Comparison of ENCODE assay signal across 14 cellular contexts in the genomic region with DNA sequence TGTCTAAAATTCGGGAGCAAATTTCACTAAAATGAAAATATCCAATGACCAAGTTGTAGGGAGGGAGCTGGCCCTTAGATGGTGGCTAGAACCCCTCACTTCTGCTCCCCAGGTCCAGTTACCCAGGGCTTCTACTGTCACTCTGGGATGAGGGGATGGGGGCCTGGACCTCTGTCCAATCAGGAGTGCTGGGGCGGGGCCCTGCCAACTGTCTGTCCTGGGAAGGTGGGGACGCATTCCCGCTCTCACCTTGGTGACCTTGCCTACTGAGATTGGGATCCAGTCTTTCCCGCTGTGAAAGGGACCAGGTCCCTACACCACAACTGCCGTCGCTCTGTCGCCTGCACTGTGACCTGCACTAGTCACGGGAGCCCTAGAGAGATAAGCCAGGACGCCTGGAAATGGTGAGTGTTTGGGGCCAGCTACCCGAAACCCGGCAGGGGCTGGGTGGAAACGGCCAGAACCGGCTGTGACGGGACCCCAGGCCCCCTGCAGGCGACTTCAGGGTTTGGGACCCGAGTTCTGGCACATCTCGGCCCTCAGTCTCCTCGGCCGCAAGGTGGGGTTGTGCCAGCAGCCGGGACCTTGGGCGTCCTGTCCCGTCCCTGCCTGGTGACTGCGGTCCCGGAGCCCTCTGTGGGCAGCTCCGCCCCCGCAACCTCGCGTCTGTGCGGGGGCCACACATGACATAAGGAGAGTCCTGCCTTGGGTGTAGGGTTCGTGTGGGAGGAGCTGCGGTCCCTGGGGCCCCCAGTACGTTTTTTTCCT. TPM values are rescaled to one million over a fixed set of nuclear protein-coding genes. Genes with fewer than 3 reads are reported as not detected.
DNase-seq lines count a peak whose midpoint lies in the region; ATAC-seq and TF ChIP-seq lines count a peak whose summit lies in the region.
"Had no signal": no experiment of that assay in that cellular context is flagged by ENCODE, and none has a peak within 500 bp of the region (broad histone marks: within the 10 kb centered on the region; RNA-seq: fewer than 3 reads in every experiment).

No MANE protein-coding gene starts in this region.

- H3K9me3 Mint-ChIP-seq in WTC11: peaks cover 12% of the 10 kb centered on the region

- peaks cover 39% of the 10 kb centered on the region for H3K36me3 Mint-ChIP-seq in WTC11
- H3K36me3 Mint-ChIP-seq: CD8-positive, alpha-beta memory T cell had no signal

- H3K4me1 ChIP-seq in left ventricle myocardium inferior: no peaks in the 10 kb centered on the region
- no peaks in the 10 kb centered on the region for H3K4me1 ChIP-seq in right atrium auricular region
- H3K4me1 ChIP-seq in testis: no peaks in the 10 kb centered on the region

- H3K9me3 ChIP-seq in left ventricle myocardium inferior (replicated peaks) (peaks cover 13% of the 10 kb centered on the region), right atrium auricular region (no peaks in the 10 kb centered on the region), testis (no peaks in the 10 kb centered on the region)

- no peak overlapping the region for H3K4me3 Mint-ChIP-seq in WTC11
- H3K4me3 Mint-ChIP-seq: CD14-positive monocyte; CD8-positive, alpha-beta memory T cell had no signal

- POLR2A ChIA-PET in WTC11 (lab: Charles Lee): interaction anchor here (0.6 to 0.7 kb wide), 2 partner anchors 51 to 105 kb away, joined by 6 read pairs; no protein-coding TSS in a partner anchor

- H3K27ac ChIP-seq in left ventricle myocardium inferior (replicated peaks) (no peak overlapping the region), right atrium auricular region (no peak overlapping the region), testis (no peak overlapping the region)
- H3K27ac ChIP-seq: 22Rv1 had no signal

- H3K36me3 ChIP-seq in left ventricle myocardium inferior (peaks cover 19% of the 10 kb centered on the region), right atrium auricular region (peaks cover 4% of the 10 kb centered on the region), testis (ENCODE audit: low read depth, missing control alignments) (no peaks in the 10 kb centered on the region)

- H3K4me3 ChIP-seq in left ventricle myocardium inferior: peak overlapping the region; percentile 44
- peak overlapping the region in 1 of 2 donors; percentile 22 for H3K4me3 ChIP-seq in right atrium auricular region
- peak overlapping the region; percentile 18 to 49 for H3K4me3 ChIP-seq in testis

- ATAC-seq in WTC11: peak; percentile 63

- no peak for TF ChIP-seq POLR2A in testis (IDR thresholded peaks at IDR 0.05)

- intact Hi-C loops in left ventricle myocardium inferior (cut with micrococcal nuclease): no loop called here
- intact Hi-C loops in testis (cut with DNase I; ENCODE audit: low total_unique reads): no loop called here

- DNase-seq in left ventricle myocardium inferior (no peak), right atrium auricular region (ENCODE audit: low spot score) (no peak), WTC11 (ENCODE audit: low spot score) (peak; percentile 40), iPS-NIHi7 (ENCODE audit: extremely low spot score) (peak; percentile 22), testis (peak; percentile 34), cortex of kidney (lab: John Stamatoyannopoulos, UW) (no peak), OCI-M1 (lab: John Stamatoyannopoulos, UW) (no peak), CD1c-positive myeloid dendritic cell (ENCODE audit: extremely low spot score) (no peak)
- DNase-seq: Caco-2; CD8-positive, alpha-beta memory T cell; DND-41; GDM1 had no signal

- peak overlapping the region; percentile 76; the same call in 1 of the 2 replicates for H3K27ac Mint-ChIP-seq in WTC11
- H3K27ac Mint-ChIP-seq: CD14-positive monocyte; CD8-positive, alpha-beta memory T cell had no signal

- TF ChIP-seq CTCF in left ventricle myocardium inferior (IDR thresholded peaks at IDR 0.05; ENCODE audit: borderline replicate concordance) (no peak), right atrium auricular region (IDR thresholded peaks at IDR 0.05) (no peak), WTC11 (IDR thresholded peaks at IDR 0.05) (no peak), testis (IDR thresholded peaks at IDR 0.05) (no peak)

- no peaks in the 10 kb centered on the region for H3K4me1 Mint-ChIP-seq in WTC11
- H3K4me1 Mint-ChIP-seq: CD14-positive monocyte; CD8-positive, alpha-beta memory T cell had no signal

- CTCF ChIA-PET in WTC11 (lab: Charles Lee): interaction anchor here (0.6 to 2.6 kb wide), 5 partner anchors 9 to 194 kb away, joined by 3 to 12 read pairs (median 4); no protein-coding TSS in a partner anchor

- no peaks in the 10 kb centered on the region for H3K27me3 ChIP-seq in left ventricle myocardium inferior (ENCODE audit: low read depth)
- no peaks in the 10 kb centered on the region for H3K27me3 ChIP-seq in right atrium auricular region
- no peaks in the 10 kb centered on the region for H3K27me3 ChIP-seq in testis

- H3K27me3 Mint-ChIP-seq in WTC11 (ENCODE audit: low read depth): no peaks in the 10 kb centered on the region; the same call in 1 of the 2 replicates
- H3K27me3 Mint-ChIP-seq: CD8-positive, alpha-beta memory T cell had no signal

- 55 to 83% methylated on average over 3 to 27 of the region's 33 CpGs for WGBS in testis, 2 donors

TF ChIP-seq in WTC11, 78 proteins besides CTCF, POLR2A, EP300 and RAD21:
- TF ChIP-seq, protein P1, sequence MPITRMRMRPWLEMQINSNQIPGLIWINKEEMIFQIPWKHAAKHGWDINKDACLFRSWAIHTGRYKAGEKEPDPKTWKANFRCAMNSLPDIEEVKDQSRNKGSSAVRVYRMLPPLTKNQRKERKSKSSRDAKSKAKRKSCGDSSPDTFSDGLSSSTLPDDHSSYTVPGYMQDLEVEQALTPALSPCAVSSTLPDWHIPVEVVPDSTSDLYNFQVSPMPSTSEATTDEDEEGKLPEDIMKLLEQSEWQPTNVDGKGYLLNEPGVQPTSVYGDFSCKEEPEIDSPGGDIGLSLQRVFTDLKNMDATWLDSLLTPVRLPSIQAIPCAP (CRISPR knock-in tag; IDR thresholded peaks at IDR 0.05): no peak
- TF ChIP-seq CBFB (CRISPR knock-in tag; IDR thresholded peaks at IDR 0.05; ENCODE audit: low read depth) (no peak), JAZF1 (CRISPR knock-in tag; IDR thresholded peaks at IDR 0.05) (no peak), CREM (CRISPR knock-in tag; IDR thresholded peaks at IDR 0.05) (no peak), ATF1 (CRISPR knock-in tag; IDR thresholded peaks at IDR 0.05) (no peak), RORB (CRISPR knock-in tag; IDR thresholded peaks at IDR 0.05) (no peak), ETV6 (CRISPR knock-in tag; IDR thresholded peaks at IDR 0.05) (no peak)
- TF ChIP-seq, protein P2, sequence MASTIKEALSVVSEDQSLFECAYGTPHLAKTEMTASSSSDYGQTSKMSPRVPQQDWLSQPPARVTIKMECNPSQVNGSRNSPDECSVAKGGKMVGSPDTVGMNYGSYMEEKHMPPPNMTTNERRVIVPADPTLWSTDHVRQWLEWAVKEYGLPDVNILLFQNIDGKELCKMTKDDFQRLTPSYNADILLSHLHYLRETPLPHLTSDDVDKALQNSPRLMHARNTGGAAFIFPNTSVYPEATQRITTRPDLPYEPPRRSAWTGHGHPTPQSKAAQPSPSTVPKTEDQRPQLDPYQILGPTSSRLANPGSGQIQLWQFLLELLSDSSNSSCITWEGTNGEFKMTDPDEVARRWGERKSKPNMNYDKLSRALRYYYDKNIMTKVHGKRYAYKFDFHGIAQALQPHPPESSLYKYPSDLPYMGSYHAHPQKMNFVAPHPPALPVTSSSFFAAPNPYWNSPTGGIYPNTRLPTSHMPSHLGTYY (CRISPR knock-in tag; IDR thresholded peaks at IDR 0.05): no peak
- TF ChIP-seq, protein P3, sequence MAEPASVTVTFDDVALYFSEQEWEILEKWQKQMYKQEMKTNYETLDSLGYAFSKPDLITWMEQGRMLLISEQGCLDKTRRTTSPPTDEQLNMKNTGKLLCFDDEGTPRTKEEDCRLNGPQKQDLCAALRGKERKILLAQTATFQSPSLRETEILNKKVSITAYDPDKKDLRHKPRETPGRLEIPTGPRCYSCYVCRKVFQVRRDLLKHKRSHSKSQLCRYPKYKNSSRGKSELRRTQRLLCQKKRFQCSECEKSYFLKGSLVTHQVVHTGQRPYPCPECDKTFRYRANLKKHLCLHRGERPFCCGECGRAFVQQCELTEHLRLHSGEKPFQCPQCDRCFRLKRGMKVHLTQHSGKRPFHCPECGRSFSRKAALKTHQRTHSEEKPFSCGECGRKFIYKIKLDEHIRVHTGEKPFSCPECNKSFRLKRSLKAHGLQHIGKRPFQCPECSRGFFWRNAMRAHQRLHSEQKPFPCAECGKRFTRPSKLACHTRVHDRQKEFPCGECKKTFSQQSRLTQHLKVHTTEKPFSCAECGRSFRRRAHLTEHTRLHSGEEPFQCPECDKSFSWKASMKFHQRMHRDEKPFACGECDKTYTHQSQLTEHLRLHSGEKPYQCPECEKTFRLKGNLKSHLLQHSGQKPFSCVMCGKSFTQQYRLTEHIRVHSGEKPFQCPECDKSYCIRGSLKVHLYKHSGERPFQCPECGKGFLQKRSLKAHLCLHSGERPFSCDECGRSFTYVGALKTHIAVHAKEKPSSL (CRISPR knock-in tag; conservative IDR thresholded peaks at IDR 0.05): no peak

RNA-seq across cellular contexts. Expression of a gene that starts 22.8 kb away (rescaled TPM):
- 2.2 TPM for total RNA-seq in left ventricle myocardium inferior
- total RNA-seq in right atrium auricular region: 1 to 10 TPM in 1 of 2 donors, under 1 TPM in 1; 0.79 to 1.4 TPM
- total RNA-seq in WTC11 (2021): 5.0 to 9.1 TPM (median 7.8 TPM) in 3 replicates
- 1 to 10 TPM; 7.5 to 8.9 TPM for total RNA-seq in testis
- 10.9 TPM for polyA plus RNA-seq in testis (ENCODE audit: insufficient read depth, low read depth, low replicate concordance)

RNA-seq across cellular contexts. Expression of a gene that starts 39.1 kb away (rescaled TPM):
- total RNA-seq in left ventricle myocardium inferior (4.0 TPM), right atrium auricular region (1 to 10 TPM; 3.2 to 6.3 TPM), WTC11 (2021) (23.9 to 26.0 TPM (median 24.5 TPM) in 3 replicates), testis (1 to 10 TPM; 6.5 to 8.2 TPM)
- 1.4 TPM for polyA plus RNA-seq in testis (ENCODE audit: insufficient read depth, low read depth, low replicate concordance)
- total RNA-seq: Caco-2 had no signal

RNA-seq across cellular contexts. Expression of a gene that starts 45.5 kb away (rescaled TPM):
- total RNA-seq in left ventricle myocardium inferior (5.6 TPM), right atrium auricular region (1 to 10 TPM; 3.2 to 3.6 TPM), WTC11 (2021) (6.2 to 6.7 TPM (median 6.7 TPM) in 3 replicates), testis (10 to 100 TPM; 14.6 to 18.7 TPM)
- polyA plus RNA-seq in testis (ENCODE audit: insufficient read depth, low read depth, low replicate concordance): 7.9 TPM

RNA-seq across cellular contexts. Expression of a gene that starts 52.9 kb away (rescaled TPM):
- 16.4 TPM for total RNA-seq in left ventricle myocardium inferior
- total RNA-seq in right atrium auricular region: 10 to 100 TPM in 1 of 2 donors, 1 to 10 TPM in 1; 6.2 to 10.8 TPM
- 9.1 to 10.5 TPM (median 9.4 TPM) in 3 replicates for total RNA-seq in WTC11 (2021)
- total RNA-seq in testis: 10 to 100 TPM; 15.7 to 18.0 TPM
- polyA plus RNA-seq in testis (ENCODE audit: insufficient read depth, low read depth, low replicate concordance): 10.3 TPM

Comparison
In these comparisons a context has a peak if more than half of its experiments do, and no peak if none do; other contexts are left out.
1. DNase-seq: peak in WTC11 (single experiment), iPS-NIHi7 (single experiment) and testis (single experiment); none in left ventricle myocardium inferior (single experiment), right atrium auricular region (single experiment), cortex of kidney (single experiment), OCI-M1 (single experiment) and CD1c-positive myeloid dendritic cell (single experiment).